In genomic region chr6:150697515-150697914, GRCh38 we compare ENCODE assay signal across 15 cellular contexts.
DNase-seq lines count a peak whose midpoint lies in the region; ATAC-seq and TF ChIP-seq lines count a peak whose summit lies in the region.
"Had no signal": no experiment of that assay in that cellular context is flagged by ENCODE, and none has a peak within 500 bp of the region (broad histone marks: within the 10 kb centered on the region; RNA-seq: fewer than 3 reads in every experiment).

No MANE protein-coding gene starts in this region.

- DNase-seq in NCI-H345 treated with DMSO at 0.1 percent for 48 hours (lab: John Stamatoyannopoulos, UW; ENCODE audit: unreplicated experiment) = peak; percentile 10
- DNase-seq in fibroblast of gingiva (ENCODE audit: low read depth) = peak; percentile 30
- no peak for DNase-seq in progenitor cell of endocrine pancreas (ENCODE audit: low spot score, unreplicated experiment)
- no peak for DNase-seq in CD4-positive, alpha-beta memory T cell
- DNase-seq in upper lobe of right lung = no peak
- DNase-seq in DMS153 (lab: John Stamatoyannopoulos, UW) = no peak
- DNase-seq: activated CD8-positive, alpha-beta T cell treated with anti-CD3 and anti-CD28 coated beads for 36 hours; islet precursor cell; NCI-H1417 treated with DMSO at 0.1 percent for 48 hours; NCI-H526 treated with DMSO at 0.1 percent for 48 hours had no signal

- no peaks in the 10 kb centered on the region for H3K27me3 ChIP-seq in CD4-positive, alpha-beta memory T cell (ENCODE audit: insufficient read depth, low read length)
- H3K27me3 ChIP-seq in upper lobe of right lung = no peaks in the 10 kb centered on the region
- H3K27me3 ChIP-seq: heart left ventricle had no signal

- TF ChIP-seq CTCF in HEK293 (tag by site-specific recombination; IDR thresholded peaks at IDR 0.05) (no peak), nephron (IDR thresholded peaks at IDR 0.05; ENCODE audit: unreplicated experiment in 3 of 3) (no peak), progenitor cell of endocrine pancreas (IDR thresholded peaks at IDR 0.05; ENCODE audit: unreplicated experiment) (no peak), upper lobe of right lung (IDR thresholded peaks at IDR 0.05) (no peak)

- H3K9me3 Mint-ChIP-seq in nephron (no peaks in the 10 kb centered on the region), progenitor cell of endocrine pancreas (ENCODE audit: low read depth) (no peaks in the 10 kb centered on the region)
- no peaks in the 10 kb centered on the region for H3K9me3 Mint-ChIP-seq in CD4-positive, alpha-beta memory T cell
- H3K9me3 Mint-ChIP-seq: activated CD8-positive, alpha-beta T cell treated with anti-CD3 and anti-CD28 coated beads for 36 hours; activated T-helper 17 cell treated with anti-CD3 and anti-CD28 coated beads, Interleukin-2, amount 50 U/mL, for 72 hours had no signal

- POLR2A ChIA-PET in HEK293 (lab: Yijun Ruan, JAX) = no interaction called here
- POLR2A ChIA-PET in CD4-positive, alpha-beta memory T cell (lab: Charles Lee; ENCODE audit: partially characterized antibody) = no interaction called here

- H3K4me1 Mint-ChIP-seq in nephron (peaks cover 42% of the 10 kb centered on the region), progenitor cell of endocrine pancreas (ENCODE audit: low read depth) (no peaks in the 10 kb centered on the region)
- H3K4me1 Mint-ChIP-seq in CD4-positive, alpha-beta memory T cell = no peaks in the 10 kb centered on the region
- H3K4me1 Mint-ChIP-seq: activated T-helper 17 cell treated with anti-CD3 and anti-CD28 coated beads, Interleukin-2, amount 50 U/mL, for 72 hours had no signal

- H3K4me3 ChIP-seq in HEK293 (ENCODE audit: low read depth, low read length) = no peak overlapping the region
- H3K4me3 ChIP-seq in CD4-positive, alpha-beta memory T cell (ENCODE audit: low read length in 2 of 2) = no peak overlapping the region
- no peak overlapping the region for H3K4me3 ChIP-seq in upper lobe of right lung
- H3K4me3 ChIP-seq: coronary artery, heart left ventricle had no signal

- H3K27ac ChIP-seq in HEK293 (ENCODE audit: extremely low read depth, low read depth, low read length) (no peak overlapping the region), upper lobe of right lung (no peak overlapping the region)
- H3K27ac ChIP-seq in CD4-positive, alpha-beta memory T cell (ENCODE audit: low read depth, low read length) = no peak overlapping the region
- H3K27ac ChIP-seq: coronary artery, heart left ventricle had no signal

- CTCF ChIA-PET in HEK293 (lab: Yijun Ruan, JAX) = interaction anchor here (0.6 to 4.2 kb wide), 6 partner anchors 11 to 1544 kb away, joined by 3 to 50 read pairs (median 3); no protein-coding TSS in a partner anchor
- CTCF ChIA-PET in CD4-positive, alpha-beta memory T cell (lab: Charles Lee; ENCODE audit: partially characterized antibody) = no interaction called here

- peaks cover 3% of the 10 kb centered on the region for H3K27me3 Mint-ChIP-seq in nephron (ENCODE audit: low read depth)
- H3K27me3 Mint-ChIP-seq in progenitor cell of endocrine pancreas = no peaks in the 10 kb centered on the region
- no peaks in the 10 kb centered on the region for H3K27me3 Mint-ChIP-seq in CD4-positive, alpha-beta memory T cell
- H3K27me3 Mint-ChIP-seq: activated CD8-positive, alpha-beta T cell treated with anti-CD3 and anti-CD28 coated beads for 36 hours; activated T-helper 17 cell treated with anti-CD3 and anti-CD28 coated beads, Interleukin-2, amount 50 U/mL, for 72 hours had no signal

- ATAC-seq in upper lobe of right lung = no peak
- ATAC-seq: activated CD8-positive, alpha-beta T cell treated with anti-CD3 and anti-CD28 coated beads for 36 hours; activated T-helper 17 cell treated with anti-CD3 and anti-CD28 coated beads, Interleukin-2, amount 50 U/mL, for 72 hours had no signal

- intact Hi-C loops in CD4-positive, alpha-beta memory T cell (cut with micrococcal nuclease) = no loop called here
- intact Hi-C loops in upper lobe of right lung (cut with DNase I) = no loop called here

- H3K4me1 ChIP-seq in HEK293 (ENCODE audit: control insufficient read depth, insufficient read depth, low read length) (peaks cover 20% of the 10 kb centered on the region), upper lobe of right lung (no peaks in the 10 kb centered on the region)
- no peaks in the 10 kb centered on the region for H3K4me1 ChIP-seq in CD4-positive, alpha-beta memory T cell (ENCODE audit: insufficient read depth, low read length)

- H3K4me3 Mint-ChIP-seq in nephron (no peak overlapping the region), progenitor cell of endocrine pancreas (ENCODE audit: low read depth) (no peak overlapping the region)
- H3K4me3 Mint-ChIP-seq in CD4-positive, alpha-beta memory T cell = no peak overlapping the region
- H3K4me3 Mint-ChIP-seq: activated CD8-positive, alpha-beta T cell treated with anti-CD3 and anti-CD28 coated beads for 36 hours; activated T-helper 17 cell treated with anti-CD3 and anti-CD28 coated beads, Interleukin-2, amount 50 U/mL, for 72 hours had no signal

- H3K36me3 Mint-ChIP-seq in nephron (ENCODE audit: low read depth) (no peaks in the 10 kb centered on the region), progenitor cell of endocrine pancreas (ENCODE audit: insufficient read depth) (no peaks in the 10 kb centered on the region)
- no peaks in the 10 kb centered on the region for H3K36me3 Mint-ChIP-seq in CD4-positive, alpha-beta memory T cell

- no peaks in the 10 kb centered on the region for H3K9me3 ChIP-seq in HEK293 (ENCODE audit: control insufficient read depth, insufficient read depth, low read depth, low read length)
- no peaks in the 10 kb centered on the region for H3K9me3 ChIP-seq in CD4-positive, alpha-beta memory T cell (ENCODE audit: control insufficient read depth in 1 of 2, low read length in 2 of 2)
- H3K9me3 ChIP-seq in upper lobe of right lung = no peaks in the 10 kb centered on the region
- H3K9me3 ChIP-seq: heart left ventricle had no signal

- H3K27ac Mint-ChIP-seq in nephron = peak overlapping the region in 2 of 3 experiments; percentile 31 to 44
- H3K27ac Mint-ChIP-seq in progenitor cell of endocrine pancreas = no peak overlapping the region
- no peak overlapping the region for H3K27ac Mint-ChIP-seq in CD4-positive, alpha-beta memory T cell
- H3K27ac Mint-ChIP-seq: activated CD8-positive, alpha-beta T cell treated with anti-CD3 and anti-CD28 coated beads for 36 hours; activated T-helper 17 cell treated with anti-CD3 and anti-CD28 coated beads, Interleukin-2, amount 50 U/mL, for 72 hours had no signal

- H3K36me3 ChIP-seq in HEK293 (ENCODE audit: control insufficient read depth in 2 of 2, insufficient read depth in 1 of 2, low read length in 2 of 2) (no peaks in the 10 kb centered on the region), upper lobe of right lung (no peaks in the 10 kb centered on the region)
- no peaks in the 10 kb centered on the region for H3K36me3 ChIP-seq in CD4-positive, alpha-beta memory T cell (ENCODE audit: insufficient read depth, low read length)
- H3K36me3 ChIP-seq: heart left ventricle had no signal

TF ChIP-seq in HEK293, 187 proteins besides CTCF, POLR2A, EP300 and RAD21 (continues in another document):
- TF ChIP-seq ZFP37 (tag by site-specific recombination; IDR thresholded peaks at IDR 0.05) = no peak
- TF ChIP-seq ZSCAN16 (tag by site-specific recombination; IDR thresholded peaks at IDR 0.05) = no peak
- TF ChIP-seq ZNF146 (tag by site-specific recombination; IDR thresholded peaks at IDR 0.05) = no peak
- peak; percentile 78 for TF ChIP-seq ZNF600 (tag by site-specific recombination; IDR thresholded peaks at IDR 0.05)
- TF ChIP-seq ZNF426 (tag by site-specific recombination; IDR thresholded peaks at IDR 0.05) = no peak
- no peak for TF ChIP-seq PRDM1 (tag by site-specific recombination; IDR thresholded peaks at IDR 0.05)
- TF ChIP-seq ZBTB20 (tag by site-specific recombination; IDR thresholded peaks at IDR 0.05) = no peak
- no peak for TF ChIP-seq ZNF837 (tag by site-specific recombination; IDR thresholded peaks at IDR 0.05)
- peak; percentile 73 for TF ChIP-seq ZNF449 (tag by site-specific recombination; IDR thresholded peaks at IDR 0.05)
- TF ChIP-seq ZBTB8A (tag by site-specific recombination; IDR thresholded peaks at IDR 0.05) = no peak
- peak; percentile 22; the same call in 1 of the 2 replicates for TF ChIP-seq PRDM10 (tag by site-specific recombination; IDR thresholded peaks at IDR 0.05)

Comparison
In these comparisons a context has a peak if more than half of its experiments do, and no peak if none do; other contexts are left out.
1. DNase-seq: peak in NCI-H345 treated with DMSO at 0.1 percent for 48 hours (single experiment) and fibroblast of gingiva (single experiment); none in progenitor cell of endocrine pancreas (single experiment), CD4-positive, alpha-beta memory T cell (0 of 5), upper lobe of right lung (single experiment) and DMS153 (single experiment).
2. H3K27ac Mint-ChIP-seq: peak in nephron (2 of 3); none in progenitor cell of endocrine pancreas (single experiment) and CD4-positive, alpha-beta memory T cell (0 of 7).